Comparison of ENCODE assay signal across 7 cellular contexts in genomic region chr7:77415474-77415821, GRCh38. TPM values are rescaled to one million over a fixed set of nuclear protein-coding genes. Genes with fewer than 3 reads are reported as not detected.
DNase-seq lines count a peak whose midpoint lies in the region; ATAC-seq, FAIRE-seq and TF ChIP-seq lines count a peak whose summit lies in the region.

No MANE protein-coding gene starts in this region.

- peak overlapping the region; percentile 78 for H2AFZ ChIP-seq in GM23248

- DNase-seq in GM23248 = peak; percentile 39
- peak; percentile 31 for DNase-seq in NCI-H460 (ENCODE audit: extremely low read depth, low read depth)
- DNase-seq in body of pancreas = peak in 3 of 4 donors; percentile 33 to 45 (median 34)
- peak; percentile 75 for DNase-seq in kidney
- peak; percentile 33 for DNase-seq in stomach
- no peak for DNase-seq in NCI-H510A (lab: John Stamatoyannopoulos, UW)

- no peak for TF ChIP-seq POLR2A in body of pancreas (IDR thresholded peaks at IDR 0.05)
- no peak for TF ChIP-seq POLR2A in stomach (IDR thresholded peaks at IDR 0.05)

- H3K9ac ChIP-seq in GM23248 (peak overlapping the region; percentile 74), kidney (ENCODE audit: low read length in 2 of 2) (peak overlapping the region; percentile 63 to 77)

- H3K36me3 ChIP-seq in GM23248 (ENCODE audit: low read depth) (no peaks in the 10 kb centered on the region), body of pancreas (replicated peaks in 1 of 2; ENCODE audit: insufficient read depth in 1 of 2, low read depth in 2 of 2) (no peaks in the 10 kb centered on the region), kidney (ENCODE audit: control insufficient read depth in 1 of 2, insufficient read depth in 2 of 2, low read length in 2 of 2) (no peaks in the 10 kb centered on the region), stomach (no peaks in the 10 kb centered on the region)

- peaks cover 23% of the 10 kb centered on the region for H3F3A ChIP-seq in GM23248 (ENCODE audit: insufficient read depth)

- peak overlapping the region; percentile 73 for H3K4me3 ChIP-seq in GM23248
- H3K4me3 ChIP-seq in body of pancreas = peak overlapping the region; percentile 56 to 59
- H3K4me3 ChIP-seq in kidney (ENCODE audit: low read length in 2 of 2) = peak overlapping the region; percentile 72 to 75
- H3K4me3 ChIP-seq in stomach = peak overlapping the region; percentile 73 to 90 (median 82)

- H3K4me2 ChIP-seq in GM23248 (ENCODE audit: unreplicated experiment) = peak overlapping the region; percentile 66

- no peaks in the 10 kb centered on the region for H4K20me1 ChIP-seq in GM23248 (ENCODE audit: insufficient read depth)

- in situ Hi-C loops in GM23248 (cut with MboI) = no loop called here

- no peak for TF ChIP-seq CTCF in body of pancreas (IDR thresholded peaks at IDR 0.05)
- no peak for TF ChIP-seq CTCF in kidney (IDR thresholded peaks at IDR 0.05; ENCODE audit: borderline replicate concordance, extremely low read depth, insufficient read depth)
- TF ChIP-seq CTCF in stomach (IDR thresholded peaks at IDR 0.05) = no peak

- WGBS in GM23248 (ENCODE audit: low coverage in 1 of 2, low lambda C conversion rate in 2 of 2, missing lambda C conversion rate in 2 of 2), 2 experiments = 6 to 8% methylated on average over 25 of the region's 25 CpGs
- WGBS in body of pancreas, 2 donors = 1% methylated on average over 19 to 25 of the region's 25 CpGs
- 0 to 2% (median 1%) methylated on average over 14 to 25 of the region's 25 CpGs for WGBS in stomach, 5 donors

- FAIRE-seq in kidney (lab: Jason Lieb, UNC) = no peak

- intact Hi-C loops in body of pancreas (cut with DNase I) = no loop called here
- intact Hi-C loops in kidney (cut with DNase I) = no loop called here
- intact Hi-C loops in stomach (cut with DNase I; ENCODE audit: low total_unique reads) = no loop called here

- H3K9me2 ChIP-seq in GM23248 (ENCODE audit: insufficient read depth) = no peaks in the 10 kb centered on the region

- no peak overlapping the region for H3K27ac ChIP-seq in GM23248
- peak overlapping the region; percentile 93 to 98 (median 95) for H3K27ac ChIP-seq in body of pancreas
- H3K27ac ChIP-seq in kidney (ENCODE audit: low read depth in 2 of 2, low read length in 2 of 2) = peak overlapping the region; percentile 76 to 90
- H3K27ac ChIP-seq in stomach = peak overlapping the region; percentile 92 to 96 (median 93)

- peaks cover 18% of the 10 kb centered on the region for H3K4me1 ChIP-seq in GM23248 (ENCODE audit: insufficient read depth)
- peaks cover 32% of the 10 kb centered on the region for H3K4me1 ChIP-seq in body of pancreas
- peaks cover 6 to 8% of the 10 kb centered on the region in 2 donors for H3K4me1 ChIP-seq in kidney (ENCODE audit: control insufficient read depth in 1 of 2, insufficient read depth in 1 of 2, low read depth in 1 of 2, low read length in 2 of 2)
- peaks cover 17 to 56% (median 26%) of the 10 kb centered on the region in 4 donors for H3K4me1 ChIP-seq in stomach

- H3K79me2 ChIP-seq in GM23248 (ENCODE audit: insufficient read depth) = no peaks in the 10 kb centered on the region

- no peaks in the 10 kb centered on the region for H3K9me3 ChIP-seq in GM23248 (ENCODE audit: low read depth)
- H3K9me3 ChIP-seq in body of pancreas = no peaks in the 10 kb centered on the region
- no peaks in the 10 kb centered on the region for H3K9me3 ChIP-seq in kidney (ENCODE audit: control insufficient read depth in 1 of 2, low read length in 2 of 2)
- H3K9me3 ChIP-seq in stomach = no peaks in the 10 kb centered on the region

- H3K27me3 ChIP-seq in GM23248 (replicated peaks; ENCODE audit: insufficient read depth) (no peaks in the 10 kb centered on the region), body of pancreas (no peaks in the 10 kb centered on the region), stomach (no peaks in the 10 kb centered on the region)

- ATAC-seq in GM18502 (IDR thresholded peaks at IDR 0.05; ENCODE audit: poor library complexity, unreplicated experiment) (peak; percentile 42), body of pancreas (peak; percentile 21)

- no peak for TF ChIP-seq EP300 in stomach (IDR thresholded peaks at IDR 0.05)

RNA-seq across cellular contexts. Expression of gene GSAP, which starts 0.7 kb away (rescaled TPM):
- total RNA-seq in GM23248 (2014; rRNA removed; shearing (Covaris generic)) = 4.3 and 5.2 TPM in 2 replicates
- 4.1 and 4.2 TPM in 2 replicates for polyA plus RNA-seq in GM23248 (2016; fragmentation: Nextera tagmentation; extraction: Ambion mirVana)
- 39.7 and 40.7 TPM in 2 replicates for total RNA-seq in NCI-H460 (2014; rRNA removed; shearing (Covaris generic))
- polyA plus RNA-seq in NCI-H460 (2014; cell fraction: nucleus; rRNA removed) = 84.0 and 91.2 TPM in 2 replicates
- total RNA-seq in body of pancreas = 10 to 100 TPM; 13.7 to 18.8 TPM
- total RNA-seq in kidney = 29.4 TPM
- 11.7 TPM for polyA plus RNA-seq in kidney (ENCODE audit: insufficient read depth, low read depth, low replicate concordance)
- 10 to 100 TPM in 4 of 5 donors, 1 to 10 TPM in 1; 3.5 to 52.1 (median 35.3) TPM for total RNA-seq in stomach
- 10 to 100 TPM in 1 of 3 donors, 1 to 10 TPM in 2; 7.7 to 13.2 (median 8.1) TPM for polyA plus RNA-seq in stomach
